Comparison of ENCODE assay signal across 11 cellular contexts in genomic region chr2:43307973-43308372, GRCh38.
"Had no signal": no experiment of that assay in that cellular context is flagged by ENCODE, and none has a peak within 500 bp of the region (broad histone marks: within the 10 kb centered on the region; RNA-seq: fewer than 3 reads in every experiment).

No MANE protein-coding gene starts in this region.

- FAIRE-seq: H1, H54 had no signal

- H2AFZ ChIP-seq: GM23248, GM23338 had no signal

- H3K4me3 Mint-ChIP-seq: GM23338, H9, HFFc6 had no signal

- H3K27ac Mint-ChIP-seq: GM23338, H9, HFFc6 had no signal

- ATAC-seq: GM23338, HCT116 had no signal

- H3K36me3 ChIP-seq: HAP-1 had no signal

- H3K4me3 ChIP-seq: GM23248, GM23338, HAP-1 had no signal

- DNase-seq: GM23248, GOT3, H7, H9, HCEC 1CT, HFFc6 had no signal

- H3K4me2 ChIP-seq: GM23338 had no signal

- H3K27ac ChIP-seq: GM23248 had no signal

- H3K9ac ChIP-seq: GM23248 had no signal

- H3K4me1 ChIP-seq: HAP-1 had no signal

- H3K9me3 Mint-ChIP-seq: GM23338, H9, HFFc6 had no signal

- H3K9me3 ChIP-seq: HAP-1 had no signal
